Comparison of ENCODE assay signal across 10 cellular contexts in the genomic region with DNA sequence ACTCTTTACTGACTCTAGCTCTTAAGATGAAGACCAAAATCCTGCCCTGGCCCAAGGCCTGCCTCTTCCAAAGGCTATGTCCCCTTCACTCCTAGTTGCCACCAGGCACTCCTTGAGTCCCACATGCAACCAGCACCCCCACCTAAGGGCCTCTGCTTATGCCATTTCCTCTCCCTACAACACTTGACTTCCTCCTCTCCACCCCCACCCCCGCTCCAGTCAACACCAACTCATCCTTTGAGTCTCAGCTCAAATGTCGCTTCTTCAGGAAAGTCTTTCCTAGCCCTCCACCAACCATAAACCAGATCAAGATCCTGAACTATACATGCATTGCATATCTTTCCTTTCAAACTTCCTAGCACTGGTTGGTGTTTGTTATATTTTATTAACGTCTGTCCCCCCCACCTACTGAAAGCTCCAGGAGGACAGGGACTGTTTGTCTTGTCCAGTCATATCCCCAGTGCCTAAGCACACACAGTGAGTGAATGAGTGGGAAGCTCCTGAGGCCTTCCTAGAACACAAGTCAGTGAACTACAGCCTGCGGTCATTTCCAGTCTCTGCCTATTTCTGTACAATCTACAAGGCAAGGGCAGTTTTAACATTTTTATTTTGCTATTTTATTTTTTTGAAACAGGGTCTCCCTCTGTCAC. TPM values are rescaled to one million over a fixed set of nuclear protein-coding genes. Genes with fewer than 3 reads are reported as not detected.
DNase-seq lines count a peak whose midpoint lies in the region; ATAC-seq, FAIRE-seq and TF ChIP-seq lines count a peak whose summit lies in the region.
"Had no signal": no experiment of that assay in that cellular context is flagged by ENCODE, and none has a peak within 500 bp of the region (broad histone marks: within the 10 kb centered on the region; RNA-seq: fewer than 3 reads in every experiment).

No MANE protein-coding gene starts in this region.

- peaks cover 23% of the 10 kb centered on the region for H3K36me3 ChIP-seq in SK-N-MC (ENCODE audit: insufficient read depth, low read length)
- no peaks in the 10 kb centered on the region for H3K36me3 ChIP-seq in colonic mucosa
- no peaks in the 10 kb centered on the region for H3K36me3 ChIP-seq in smooth muscle cell (ENCODE audit: low read depth)
- H3K36me3 ChIP-seq in endodermal cell (ENCODE audit: control insufficient read depth, insufficient read depth, low read length): no peaks in the 10 kb centered on the region

- no peak overlapping the region for H3K27ac Mint-ChIP-seq in endodermal cell

- H3K9ac ChIP-seq in SK-N-MC (ENCODE audit: insufficient read length) (no peak overlapping the region), colonic mucosa (ENCODE audit: low read depth in 2 of 2, low read length in 2 of 2) (peak overlapping the region in 1 of 2 donors; percentile 38), smooth muscle cell (ENCODE audit: low read depth) (no peak overlapping the region), endodermal cell (ENCODE audit: extremely low read depth, low read length, poor library complexity, severe bottlenecking) (no peak overlapping the region)

- H3K4me1 ChIP-seq in colonic mucosa (peaks cover 19% of the 10 kb centered on the region), smooth muscle cell (ENCODE audit: low read depth) (peaks cover 47% of the 10 kb centered on the region), endodermal cell (ENCODE audit: control insufficient read depth, insufficient read depth, low read length) (no peaks in the 10 kb centered on the region), foreskin keratinocyte (peaks cover 28% of the 10 kb centered on the region)

- no peak for FAIRE-seq in GM12891 (lab: Jason Lieb, UNC)

- no peaks in the 10 kb centered on the region for H3K9me3 Mint-ChIP-seq in endodermal cell

- H3K4me3 ChIP-seq in SK-N-MC (peak overlapping the region; percentile 66), colonic mucosa (no peak overlapping the region), smooth muscle cell (no peak overlapping the region), endodermal cell (ENCODE audit: low read length) (no peak overlapping the region)

- no peak for DNase-seq in GM12891 (ENCODE audit: insufficient read length, low spot score)
- no peak for DNase-seq in SK-N-MC (ENCODE audit: low read depth, low spot score)
- DNase-seq in colonic mucosa: no peak
- DNase-seq in smooth muscle cell (lab: John Stamatoyannopoulos, UW; ENCODE audit: unreplicated experiment): no peak
- DNase-seq in endodermal cell: no peak
- DNase-seq in foreskin keratinocyte: no peak
- DNase-seq: midbrain, NCI-H2029 had no signal

- peaks cover 71% of the 10 kb centered on the region for H4K20me1 ChIP-seq in smooth muscle cell (ENCODE audit: low read depth)

- H3F3A ChIP-seq in smooth muscle cell (ENCODE audit: low read depth): peaks cover 17% of the 10 kb centered on the region

- no peak for TF ChIP-seq POLR2A in GM12891 (IDR thresholded peaks at IDR 0.05; ENCODE audit: low read depth, low read length)

- H3K9me3 ChIP-seq in SK-N-MC (ENCODE audit: low read depth, low read length): no peaks in the 10 kb centered on the region
- no peaks in the 10 kb centered on the region for H3K9me3 ChIP-seq in colonic mucosa
- H3K9me3 ChIP-seq in smooth muscle cell (replicated peaks; ENCODE audit: low read depth): no peaks in the 10 kb centered on the region
- H3K9me3 ChIP-seq in endodermal cell (ENCODE audit: control insufficient read depth, low read length): no peaks in the 10 kb centered on the region

- intact Hi-C loops in colonic mucosa (cut with DNase I): no loop called here

- peak overlapping the region; percentile 97 for H3K27ac ChIP-seq in SK-N-MC
- H3K27ac ChIP-seq in colonic mucosa: peak overlapping the region; percentile 54
- H3K27ac ChIP-seq in smooth muscle cell (ENCODE audit: low read depth): peak overlapping the region; percentile 8
- no peak overlapping the region for H3K27ac ChIP-seq in endodermal cell (ENCODE audit: low read depth, low read length)
- no peak overlapping the region for H3K27ac ChIP-seq in foreskin keratinocyte

- H3K4me2 ChIP-seq in smooth muscle cell: peak overlapping the region; percentile 19

- H3K4me1 Mint-ChIP-seq in endodermal cell: peaks cover 39% of the 10 kb centered on the region

- H3K79me2 ChIP-seq in smooth muscle cell (ENCODE audit: low read depth): peaks cover 76% of the 10 kb centered on the region

- ATAC-seq in HG02885 (IDR thresholded peaks at IDR 0.05; ENCODE audit: poor library complexity, unreplicated experiment) (no peak), HG03139 (IDR thresholded peaks at IDR 0.05; ENCODE audit: unreplicated experiment) (no peak), foreskin keratinocyte (no peak)

- TF ChIP-seq CTCF in colonic mucosa (IDR thresholded peaks at IDR 0.05) (no peak), smooth muscle cell (IDR thresholded peaks at IDR 0.05; ENCODE audit: borderline replicate concordance, insufficient read depth, poor library complexity, severe bottlenecking) (no peak), endodermal cell (conservative IDR thresholded peaks at IDR 0.05) (no peak), foreskin keratinocyte (conservative IDR thresholded peaks at IDR 0.05) (no peak)

- H3K27me3 ChIP-seq in colonic mucosa: no peaks in the 10 kb centered on the region
- no peaks in the 10 kb centered on the region for H3K27me3 ChIP-seq in smooth muscle cell (ENCODE audit: low read depth)
- peaks cover 27% of the 10 kb centered on the region for H3K27me3 ChIP-seq in endodermal cell (ENCODE audit: control insufficient read depth, insufficient read depth, low read length, poor library complexity, severe bottlenecking)
- H3K27me3 ChIP-seq in foreskin keratinocyte: no peaks in the 10 kb centered on the region

- no peak overlapping the region for H2AFZ ChIP-seq in smooth muscle cell (ENCODE audit: low read depth)

- H3K36me3 Mint-ChIP-seq in endodermal cell (ENCODE audit: low read depth): no peaks in the 10 kb centered on the region

- H3K4me3 Mint-ChIP-seq in endodermal cell: no peak overlapping the region

- WGBS in smooth muscle cell (ENCODE audit: low lambda C conversion rate): 72% methylated on average over 4 of the region's 4 CpGs
- 83 to 85% methylated on average over 2 to 4 of the region's 4 CpGs for WGBS in endodermal cell (ENCODE audit: insufficient coverage in 1 of 2, insufficient read length in 1 of 2), 2 experiments

- peaks cover 6% of the 10 kb centered on the region for H3K27me3 Mint-ChIP-seq in endodermal cell (ENCODE audit: insufficient read depth)

TF ChIP-seq in GM12891, 5 proteins besides CTCF, POLR2A, EP300 and RAD21:
- TF ChIP-seq SPI1 (IDR thresholded peaks at IDR 0.05; ENCODE audit: low read depth, low read length) (peak; percentile 45), POU2F2 (IDR thresholded peaks at IDR 0.05; ENCODE audit: low read depth, low read length) (no peak)

RNA-seq across cellular contexts. Expression of a gene that starts 7.3 kb away (rescaled TPM):
- 19.7 TPM for polyA plus RNA-seq in GM12891 (2012; ENCODE audit: low read depth, missing spikeins)
- 10 to 100 TPM; 35.9 to 49.1 TPM for total RNA-seq in colonic mucosa
- total RNA-seq in smooth muscle cell: 19.4 and 31.9 TPM in 2 replicates
- polyA plus RNA-seq in smooth muscle cell: 14.2 and 16.1 TPM in 2 replicates
- 10 to 100 TPM; 13.8 to 23.8 TPM for total RNA-seq in endodermal cell
- polyA plus RNA-seq in endodermal cell (2013, experiment 1 of 2): 10.7 TPM
- polyA plus RNA-seq in endodermal cell (2013, experiment 2 of 2): 12.9 TPM
- 24.4 and 28.7 TPM in 2 replicates for total RNA-seq in foreskin keratinocyte
- polyA plus RNA-seq in foreskin keratinocyte: 10.6 and 11.9 TPM in 2 replicates

RNA-seq across cellular contexts. Expression of a gene that starts 22.2 kb away (rescaled TPM):
- not detected for polyA plus RNA-seq in GM12891 (2012; ENCODE audit: low read depth, missing spikeins)
- total RNA-seq in colonic mucosa (1 to 10 TPM in 1 of 2 donors, under 1 TPM in 1; 0.58 to 1.6 TPM), smooth muscle cell (not detected in 2 replicates), endodermal cell (not detected), foreskin keratinocyte (not detected in 2 replicates)
- polyA plus RNA-seq in smooth muscle cell (0.07 and 0.34 TPM in 2 replicates), foreskin keratinocyte (not detected in 2 replicates)
- polyA plus RNA-seq in endodermal cell (2013, experiment 1 of 2): not detected
- not detected for polyA plus RNA-seq in endodermal cell (2013, experiment 2 of 2)

Comparison
In these comparisons a context has a peak if more than half of its experiments do, and no peak if none do; other contexts are left out.
1. H3K27ac ChIP-seq: peak in SK-N-MC (single experiment), colonic mucosa (single experiment) and smooth muscle cell (single experiment); none in endodermal cell (single experiment) and foreskin keratinocyte (single experiment).